Comparison of ENCODE assay signal across 15 cellular contexts in genomic region chr9:89640391-89640790, GRCh38. TPM values are rescaled to one million over a fixed set of nuclear protein-coding genes. Genes with fewer than 3 reads are reported as not detected.
DNase-seq lines count a peak whose midpoint lies in the region; ATAC-seq and TF ChIP-seq lines count a peak whose summit lies in the region.
"Had no signal": no experiment of that assay in that cellular context is flagged by ENCODE, and none has a peak within 500 bp of the region (broad histone marks: within the 10 kb centered on the region; RNA-seq: fewer than 3 reads in every experiment).

No MANE protein-coding gene starts in this region.

- H3K4me1 ChIP-seq in stomach smooth muscle (ENCODE audit: control insufficient read depth, insufficient read depth, low read length), result peaks cover 37% of the 10 kb centered on the region

- H3K36me3 Mint-ChIP-seq in endothelial cell (ENCODE audit: low read depth, unreplicated experiment), result no peaks in the 10 kb centered on the region
- H3K36me3 Mint-ChIP-seq: activated CD4-positive, alpha-beta memory T cell treated with anti-CD3 and anti-CD28 coated beads for 36 hours had no signal

- H3K9ac ChIP-seq in stomach smooth muscle (ENCODE audit: low read length in 2 of 2), result peak overlapping the region in 1 of 2 donors; percentile 50

- H3K27ac ChIP-seq in stomach smooth muscle (ENCODE audit: low read length), result peak overlapping the region; percentile 93

- peak overlapping the region; percentile 13 for H3K27ac Mint-ChIP-seq in endothelial cell (ENCODE audit: unreplicated experiment)
- H3K27ac Mint-ChIP-seq: activated CD4-positive, alpha-beta memory T cell treated with anti-CD3 and anti-CD28 coated beads for 36 hours; activated naive CD8-positive, alpha-beta T cell treated with anti-CD3 and anti-CD28 coated beads, Interleukin-2, amount 50 U/mL, for 24 hours had no signal

- no peaks in the 10 kb centered on the region for H3K27me3 Mint-ChIP-seq in endothelial cell (ENCODE audit: unreplicated experiment)
- H3K27me3 Mint-ChIP-seq: activated naive CD8-positive, alpha-beta T cell treated with anti-CD3 and anti-CD28 coated beads, Interleukin-2, amount 50 U/mL, for 24 hours had no signal

- no peak for TF ChIP-seq CTCF in endothelial cell (IDR thresholded peaks at IDR 0.05; ENCODE audit: unreplicated experiment)

- H3K4me3 ChIP-seq in stomach smooth muscle (ENCODE audit: low read length in 2 of 2), result peak overlapping the region in 1 of 2 donors; percentile 15

- DNase-seq in Kasumi-1 (lab: John Stamatoyannopoulos, UW) (peak; percentile 67 to 89), endothelial cell (ENCODE audit: low spot score) (peak; percentile 28), midbrain (lab: John Stamatoyannopoulos, UW) (peak; percentile 12), NCI-H2107 treated with DMSO at 0.1 percent for 48 hours (lab: John Stamatoyannopoulos, UW; ENCODE audit: unreplicated experiment) (no peak), NCI-H524 treated with DMSO at 0.1 percent for 48 hours (lab: John Stamatoyannopoulos, UW) (no peak), COR-L47 (lab: John Stamatoyannopoulos, UW) (no peak)
- DNase-seq: activated CD4-positive, alpha-beta memory T cell treated with anti-CD3 and anti-CD28 coated beads for 36 hours; activated naive CD8-positive, alpha-beta T cell treated with anti-CD3 and anti-CD28 coated beads, Interleukin-2, amount 50 U/mL, for 24 hours; activated T-cell treated with anti-CD3 and anti-CD28 coated beads, Interleukin-2, amount 50 U/mL, for 4 hours; mesendoderm; NCI-H146; stimulated activated naive CD4-positive, alpha-beta T cell treated with Interleukin-2 at 50 U/mL for 16 hours had no signal

- H3K4me3 Mint-ChIP-seq in endothelial cell (ENCODE audit: unreplicated experiment), result no peak overlapping the region
- H3K4me3 Mint-ChIP-seq: activated CD4-positive, alpha-beta memory T cell treated with anti-CD3 and anti-CD28 coated beads for 36 hours; activated naive CD8-positive, alpha-beta T cell treated with anti-CD3 and anti-CD28 coated beads, Interleukin-2, amount 50 U/mL, for 24 hours; activated T-cell treated with anti-CD3 and anti-CD28 coated beads, Interleukin-2, amount 50 U/mL, for 4 hours; central memory CD8-positive, alpha-beta T cell had no signal

- ATAC-seq in GM18909 (IDR thresholded peaks at IDR 0.05; ENCODE audit: poor library complexity, unreplicated experiment), result no peak
- ATAC-seq: activated naive CD8-positive, alpha-beta T cell treated with anti-CD3 and anti-CD28 coated beads, Interleukin-2, amount 50 U/mL, for 24 hours; activated T-cell treated with anti-CD3 and anti-CD28 coated beads, Interleukin-2, amount 50 U/mL, for 4 hours had no signal

- H3K4me1 Mint-ChIP-seq in endothelial cell (ENCODE audit: unreplicated experiment), result peaks cover 6% of the 10 kb centered on the region
- H3K4me1 Mint-ChIP-seq: activated naive CD8-positive, alpha-beta T cell treated with anti-CD3 and anti-CD28 coated beads, Interleukin-2, amount 50 U/mL, for 24 hours; central memory CD8-positive, alpha-beta T cell had no signal

- no peaks in the 10 kb centered on the region for H3K27me3 ChIP-seq in stomach smooth muscle (ENCODE audit: control insufficient read depth in 1 of 2, insufficient read depth in 2 of 2, low read length in 2 of 2)

- H3K9me3 Mint-ChIP-seq in endothelial cell (ENCODE audit: unreplicated experiment), result no peaks in the 10 kb centered on the region
- H3K9me3 Mint-ChIP-seq: activated CD4-positive, alpha-beta memory T cell treated with anti-CD3 and anti-CD28 coated beads for 36 hours; activated naive CD8-positive, alpha-beta T cell treated with anti-CD3 and anti-CD28 coated beads, Interleukin-2, amount 50 U/mL, for 24 hours; central memory CD8-positive, alpha-beta T cell had no signal

- H3K36me3 ChIP-seq in stomach smooth muscle (ENCODE audit: control insufficient read depth in 2 of 2, insufficient read depth in 2 of 2, low read length in 2 of 2), result no peaks in the 10 kb centered on the region

- H3K9me3 ChIP-seq in stomach smooth muscle (ENCODE audit: control insufficient read depth in 2 of 2, low read length in 2 of 2), result no peaks in the 10 kb centered on the region

RNA-seq across cellular contexts. Expression of gene GADD45G, which starts 35.6 kb away (rescaled TPM):
- total RNA-seq in endothelial cell (ENCODE audit: unreplicated experiment), result 6.2 TPM

Comparison
In these comparisons a context has a peak if more than half of its experiments do, and no peak if none do; other contexts are left out.
1. DNase-seq: peak in Kasumi-1 (2 of 2), endothelial cell (single experiment) and midbrain (single experiment); none in NCI-H2107 treated with DMSO at 0.1 percent for 48 hours (single experiment), NCI-H524 treated with DMSO at 0.1 percent for 48 hours (single experiment) and COR-L47 (single experiment).